In genomic region chr12:12806784-12807516, GRCh38 we compare ENCODE assay signal across 9 cellular contexts. TPM values are rescaled to one million over a fixed set of nuclear protein-coding genes. Genes with fewer than 3 reads are reported as not detected.
A peak's percentile ranks its signal among the peaks of the same experiment; 100 is the strongest.
DNase-seq lines count a peak whose midpoint lies in the region; ATAC-seq, FAIRE-seq and TF ChIP-seq lines count a peak whose summit lies in the region.
"Had no signal": no experiment of that assay in that cellular context is flagged by ENCODE, and none has a peak within 500 bp of the region (broad histone marks: within the 10 kb centered on the region; RNA-seq: fewer than 3 reads in every experiment).

No MANE protein-coding gene starts in this region.

- CTCF ChIA-PET in activated CD4-positive, alpha-beta T cell treated with anti-CD3 and anti-CD28 coated beads, Interleukin-2, amount 10 ng/mL, durations not matched to agents 7 days and 5 days (lab: Charles Lee): interaction anchor here (0.9 kb wide), 1 partner anchor 9 kb away, joined by 3 read pairs; no protein-coding TSS in a partner anchor
- CTCF ChIA-PET in activated CD8-positive, alpha-beta T cell treated with anti-CD3 and anti-CD28 coated beads, Interleukin-2, amount 10 ng/mL, durations not matched to agents 7 days and 5 days (lab: Charles Lee): interaction anchor here (2.7 to 5.5 kb wide), 3 partner anchors 13 to 70 kb away, joined by 9 to 80 read pairs (median 17); partner anchors contain the start of gene APOLD1

- H3K4me3 Mint-ChIP-seq in activated CD4-positive, alpha-beta T cell treated with anti-CD3 and anti-CD28 coated beads, Interleukin-2, amount 10 ng/mL, durations not matched to agents 7 days and 5 days: no peak overlapping the region
- H3K4me3 Mint-ChIP-seq in activated CD8-positive, alpha-beta T cell treated with anti-CD3 and anti-CD28 coated beads, Interleukin-2, amount 10 ng/mL, durations not matched to agents 7 days and 5 days: peak overlapping the region; percentile 46

- H3K9me3 Mint-ChIP-seq in activated CD4-positive, alpha-beta T cell treated with anti-CD3 and anti-CD28 coated beads, Interleukin-2, amount 10 ng/mL, durations not matched to agents 7 days and 5 days: no peaks in the 10 kb centered on the region
- H3K9me3 Mint-ChIP-seq in activated CD8-positive, alpha-beta T cell treated with anti-CD3 and anti-CD28 coated beads, Interleukin-2, amount 10 ng/mL, durations not matched to agents 7 days and 5 days (ENCODE audit: insufficient read depth): no peaks in the 10 kb centered on the region

- dilution Hi-C loops in keratinocyte (cut with MboI; ENCODE audit: extremely low pct_ligation_motif_present, low sequenced_read_pairs): no loop called here

- no peaks in the 10 kb centered on the region for H4K20me1 ChIP-seq in keratinocyte (ENCODE audit: control insufficient read depth, extremely low read depth, insufficient read depth, low read length)

- no peaks in the 10 kb centered on the region for H3K36me3 ChIP-seq in keratinocyte (ENCODE audit: control insufficient read depth in 2 of 2, extremely low read depth in 1 of 2, insufficient read depth in 2 of 2, low read length in 2 of 2)

- no peak for FAIRE-seq in keratinocyte (lab: Jason Lieb, UNC)

- ATAC-seq in activated CD8-positive, alpha-beta T cell treated with anti-CD3 and anti-CD28 coated beads, Interleukin-2, amount 10 ng/mL, durations not matched to agents 7 days and 5 days: no peak
- no peak for ATAC-seq in GM19035 (IDR thresholded peaks at IDR 0.05; ENCODE audit: unreplicated experiment)

- H3K27ac Mint-ChIP-seq in activated CD4-positive, alpha-beta T cell treated with anti-CD3 and anti-CD28 coated beads, Interleukin-2, amount 10 ng/mL, durations not matched to agents 7 days and 5 days: peak overlapping the region; percentile 99
- peak overlapping the region; percentile 95 for H3K27ac Mint-ChIP-seq in activated CD8-positive, alpha-beta T cell treated with anti-CD3 and anti-CD28 coated beads, Interleukin-2, amount 10 ng/mL, durations not matched to agents 7 days and 5 days

- no peaks in the 10 kb centered on the region for H3K27me3 Mint-ChIP-seq in activated CD4-positive, alpha-beta T cell treated with anti-CD3 and anti-CD28 coated beads, Interleukin-2, amount 10 ng/mL, durations not matched to agents 7 days and 5 days
- no peaks in the 10 kb centered on the region for H3K27me3 Mint-ChIP-seq in activated CD8-positive, alpha-beta T cell treated with anti-CD3 and anti-CD28 coated beads, Interleukin-2, amount 10 ng/mL, durations not matched to agents 7 days and 5 days (ENCODE audit: low read depth)

- no peaks in the 10 kb centered on the region for H3K9me3 ChIP-seq in keratinocyte (ENCODE audit: control insufficient read depth, low read depth, low read length)
- H3K9me3 ChIP-seq: SK-N-SH had no signal

- no peaks in the 10 kb centered on the region for H3K27me3 ChIP-seq in keratinocyte (ENCODE audit: control insufficient read depth, extremely low read depth, insufficient read depth, low read length)

- peaks cover 22% of the 10 kb centered on the region for H3K4me1 ChIP-seq in keratinocyte (ENCODE audit: control insufficient read depth, extremely low read depth, insufficient read depth, low read length)

- no peak overlapping the region for H3K27ac ChIP-seq in keratinocyte (ENCODE audit: control insufficient read depth, insufficient read depth, low read length)
- peak overlapping the region; percentile 45 for H3K27ac ChIP-seq in substantia nigra (ENCODE audit: low read depth, low read length, poor library complexity, severe bottlenecking)

- peaks cover 3% of the 10 kb centered on the region for H3K36me3 Mint-ChIP-seq in activated CD4-positive, alpha-beta T cell treated with anti-CD3 and anti-CD28 coated beads, Interleukin-2, amount 10 ng/mL, durations not matched to agents 7 days and 5 days (ENCODE audit: low read depth)
- H3K36me3 Mint-ChIP-seq in activated CD8-positive, alpha-beta T cell treated with anti-CD3 and anti-CD28 coated beads, Interleukin-2, amount 10 ng/mL, durations not matched to agents 7 days and 5 days (ENCODE audit: low read depth): peaks cover 12% of the 10 kb centered on the region

- no peak overlapping the region for H3K4me3 ChIP-seq in keratinocyte (ENCODE audit: control insufficient read depth in 2 of 3, extremely low read depth in 1 of 3, insufficient read depth in 2 of 3, low read depth in 1 of 3, low read length in 3 of 3)

- TF ChIP-seq CTCF in keratinocyte (optimal IDR thresholded peaks at IDR 0.05 in 1 of 3, IDR thresholded peaks at IDR 0.05 in 1 of 3, conservative IDR thresholded peaks at IDR 0.05 in 1 of 3; ENCODE audit: extremely low read depth in 1 of 3, insufficient read depth in 2 of 3, low read length in 3 of 3): no peak

- H3K4me2 ChIP-seq in keratinocyte (ENCODE audit: control insufficient read depth, extremely low read depth, insufficient read depth, low read depth, low read length): no peak overlapping the region
- H3K4me2 ChIP-seq: SK-N-SH had no signal

- no peak overlapping the region for H3K9ac ChIP-seq in keratinocyte (ENCODE audit: control insufficient read depth, extremely low read depth, insufficient read depth, low read length)
- H3K9ac ChIP-seq: SK-N-SH had no signal

- POLR2A ChIA-PET in activated CD4-positive, alpha-beta T cell treated with anti-CD3 and anti-CD28 coated beads, Interleukin-2, amount 10 ng/mL, durations not matched to agents 7 days and 5 days (lab: Charles Lee): no interaction called here
- POLR2A ChIA-PET in activated CD8-positive, alpha-beta T cell treated with anti-CD3 and anti-CD28 coated beads, Interleukin-2, amount 10 ng/mL, durations not matched to agents 7 days and 5 days (lab: Charles Lee): no interaction called here

- intact Hi-C loops in posterior cingulate gyrus (cut with DNase I): no loop called here

- no peaks in the 10 kb centered on the region for H3K79me2 ChIP-seq in keratinocyte (ENCODE audit: control insufficient read depth, insufficient read depth, low read length)

- DNase-seq in activated CD4-positive, alpha-beta T cell treated with anti-CD3 and anti-CD28 coated beads, Interleukin-2, amount 10 ng/mL, durations not matched to agents 7 days and 5 days: no peak
- DNase-seq in activated CD4-positive, alpha-beta T cell treated with anti-CD3 and anti-CD28 coated beads for 4 hours: no peak
- no peak for DNase-seq in activated CD8-positive, alpha-beta T cell treated with anti-CD3 and anti-CD28 coated beads, Interleukin-2, amount 10 ng/mL, durations not matched to agents 7 days and 5 days
- DNase-seq in keratinocyte (ENCODE audit: low read depth, low spot score) (no peak), substantia nigra (lab: John Stamatoyannopoulos, UW) (no peak), SIG-M5 treated with dmso at 0.1 percent for 504 hours (lab: John Stamatoyannopoulos, UW; ENCODE audit: unreplicated experiment) (no peak), posterior cingulate gyrus (no peak)
- DNase-seq: SK-N-SH had no signal

- H3K9me1 ChIP-seq in keratinocyte (ENCODE audit: control insufficient read depth, extremely low read depth, insufficient read depth, low read length): no peaks in the 10 kb centered on the region

- H3K4me1 Mint-ChIP-seq in activated CD4-positive, alpha-beta T cell treated with anti-CD3 and anti-CD28 coated beads, Interleukin-2, amount 10 ng/mL, durations not matched to agents 7 days and 5 days: peaks cover 82% of the 10 kb centered on the region
- H3K4me1 Mint-ChIP-seq in activated CD8-positive, alpha-beta T cell treated with anti-CD3 and anti-CD28 coated beads, Interleukin-2, amount 10 ng/mL, durations not matched to agents 7 days and 5 days (ENCODE audit: low read depth): peaks cover 89% of the 10 kb centered on the region

- peak overlapping the region; percentile 34 for H2AFZ ChIP-seq in keratinocyte (ENCODE audit: control insufficient read depth, low read length)

RNA-seq across cellular contexts. Expression of gene DDX47, which starts 6.2 kb away (rescaled TPM):
- 10 to 100 TPM; 54.5 to 59.0 TPM for total RNA-seq in activated CD4-positive, alpha-beta T cell treated with anti-CD3 and anti-CD28 coated beads, Interleukin-2, amount 10 ng/mL, durations not matched to agents 7 days and 5 days
- total RNA-seq in activated CD8-positive, alpha-beta T cell treated with anti-CD3 and anti-CD28 coated beads, Interleukin-2, amount 10 ng/mL, durations not matched to agents 7 days and 5 days: 10 to 100 TPM; 56.8 to 57.8 TPM
- polyA plus RNA-seq in keratinocyte: 52.9 to 92.6 TPM (median 90.2 TPM) in 3 replicates
- 28.2 TPM for polyA plus RNA-seq in keratinocyte (2011; ENCODE audit: low read depth)
- polyA plus RNA-seq in keratinocyte (2011; cell fraction: cytosol; rRNA removed): 62.7 and 107 TPM in 2 replicates
- polyA plus RNA-seq in keratinocyte (2011; cell fraction: nucleus; rRNA removed): 129 and 167 TPM in 2 replicates
- polyA plus RNA-seq in keratinocyte (2012; ENCODE audit: low replicate concordance): 53.1 and 62.8 TPM in 2 replicates
- 41.9 to 55.1 TPM (median 42.5 TPM) in 3 replicates for polyA minus RNA-seq in keratinocyte
- 34.1 TPM for polyA minus RNA-seq in keratinocyte (2011; cell fraction: cytosol; rRNA and poly(A)+ RNA removed)
- polyA minus RNA-seq in keratinocyte (2011; cell fraction: nucleus; rRNA and poly(A)+ RNA removed): 33.2 and 61.5 TPM in 2 replicates

RNA-seq across cellular contexts. Expression of gene APOLD1, which starts 21.5 kb away (rescaled TPM):
- 10 to 100 TPM; 14.4 to 15.5 TPM for total RNA-seq in activated CD4-positive, alpha-beta T cell treated with anti-CD3 and anti-CD28 coated beads, Interleukin-2, amount 10 ng/mL, durations not matched to agents 7 days and 5 days
- 10 to 100 TPM; 11.0 to 11.1 TPM for total RNA-seq in activated CD8-positive, alpha-beta T cell treated with anti-CD3 and anti-CD28 coated beads, Interleukin-2, amount 10 ng/mL, durations not matched to agents 7 days and 5 days
- polyA plus RNA-seq in keratinocyte: 0.34 to 0.36 TPM (median 0.34 TPM) in 3 replicates
- 0.05 TPM for polyA plus RNA-seq in keratinocyte (2011; ENCODE audit: low read depth)
- polyA plus RNA-seq in keratinocyte (2011; cell fraction: cytosol; rRNA removed): 0.17 and 0.40 TPM in 2 replicates
- 0.34 and 0.36 TPM in 2 replicates for polyA plus RNA-seq in keratinocyte (2011; cell fraction: nucleus; rRNA removed)
- polyA plus RNA-seq in keratinocyte (2012; ENCODE audit: low replicate concordance): 0.22 and 0.34 TPM in 2 replicates
- 0.26 to 0.33 TPM (median 0.26 TPM) in 3 replicates for polyA minus RNA-seq in keratinocyte
- 0.58 TPM for polyA minus RNA-seq in keratinocyte (2011; cell fraction: cytosol; rRNA and poly(A)+ RNA removed)
- polyA minus RNA-seq in keratinocyte (2011; cell fraction: nucleus; rRNA and poly(A)+ RNA removed): 0.31 and 0.32 TPM in 2 replicates
